8 cellular contexts compared by ENCODE assay signal in genomic region chr9:18396102-18396728, GRCh38.
DNase-seq lines count a peak whose midpoint lies in the region; ATAC-seq and TF ChIP-seq lines count a peak whose summit lies in the region.

No MANE protein-coding gene starts in this region.

- DNase-seq in DMS53 treated with DMSO at 0.1 percent for 48 hours (lab: John Stamatoyannopoulos, UW; ENCODE audit: unreplicated experiment) (peak; percentile 31), WERI-Rb-1 (peak; percentile 16), myocyte (ENCODE audit: low read depth) (peak; percentile 13), NCI-H2171 (lab: John Stamatoyannopoulos, UW) (no peak)
- DNase-seq in stimulated activated CD4-positive, alpha-beta T cell treated with anti-CD3 and anti-CD28 coated beads, Interleukin-2, amount 100 ng/mL, for 48 hours, result no peak

- no peaks in the 10 kb centered on the region for H3K27me3 ChIP-seq in Loucy (ENCODE audit: insufficient read depth, low read length, poor library complexity, severe bottlenecking)
- no peaks in the 10 kb centered on the region for H3K27me3 ChIP-seq in WERI-Rb-1 (ENCODE audit: insufficient read depth, low read depth, severe bottlenecking)

- H3K36me3 ChIP-seq in Loucy (ENCODE audit: insufficient read depth, low read length), result no peaks in the 10 kb centered on the region
- no peaks in the 10 kb centered on the region for H3K36me3 ChIP-seq in WERI-Rb-1

- no peaks in the 10 kb centered on the region for H3K9me3 ChIP-seq in Loucy (ENCODE audit: insufficient read depth, low read depth, low read length)
- H3K9me3 ChIP-seq in WERI-Rb-1 (ENCODE audit: severe bottlenecking), result no peaks in the 10 kb centered on the region

- H3K27ac ChIP-seq in WERI-Rb-1, result no peak overlapping the region

- H3K4me2 ChIP-seq in Loucy (ENCODE audit: low read depth, low read length, poor library complexity, severe bottlenecking), result no peak overlapping the region

- H3K9ac ChIP-seq in Loucy (ENCODE audit: low read depth, low read length, poor library complexity, severe bottlenecking), result no peak overlapping the region

- TF ChIP-seq CTCF in Loucy (conservative IDR thresholded peaks at IDR 0.05; ENCODE audit: low read length) (peak; percentile 50), WERI-Rb-1 (IDR thresholded peaks at IDR 0.05; ENCODE audit: low read depth, low read length) (peak; percentile 25; the same call in 1 of the 2 replicates)

- no peaks in the 10 kb centered on the region for H3F3A ChIP-seq in Loucy (ENCODE audit: low read depth)

- H4K20me1 ChIP-seq in Loucy (ENCODE audit: insufficient read depth, low read length, poor library complexity, severe bottlenecking), result no peaks in the 10 kb centered on the region

- no peak overlapping the region for H3K4me3 ChIP-seq in Loucy (ENCODE audit: low read length, poor library complexity, severe bottlenecking)
- no peak overlapping the region for H3K4me3 ChIP-seq in WERI-Rb-1 (ENCODE audit: low read depth, low read length)

- ATAC-seq in HG03442 (IDR thresholded peaks at IDR 0.05; ENCODE audit: unreplicated experiment) (no peak), GM21367 (IDR thresholded peaks at IDR 0.05; ENCODE audit: unreplicated experiment) (no peak)

- H3K4me1 ChIP-seq in Loucy (ENCODE audit: insufficient read depth, low read length, poor library complexity, severe bottlenecking), result no peaks in the 10 kb centered on the region

- H3K79me2 ChIP-seq in Loucy (ENCODE audit: insufficient read depth, low read length), result no peaks in the 10 kb centered on the region

- H2AFZ ChIP-seq in Loucy (ENCODE audit: low read length), result no peak overlapping the region

- H3K9me2 ChIP-seq in Loucy (replicated peaks; ENCODE audit: low read depth, low read length), result no peaks in the 10 kb centered on the region

Comparison
In these comparisons a context has a peak if more than half of its experiments do, and no peak if none do; other contexts are left out.
1. DNase-seq: peak in DMS53 treated with DMSO at 0.1 percent for 48 hours (single experiment), WERI-Rb-1 (single experiment) and myocyte (single experiment); none in stimulated activated CD4-positive, alpha-beta T cell treated with anti-CD3 and anti-CD28 coated beads, Interleukin-2, amount 100 ng/mL, for 48 hours (0 of 2) and NCI-H2171 (single experiment).